7 cellular contexts compared by ENCODE assay signal in the genomic region with DNA sequence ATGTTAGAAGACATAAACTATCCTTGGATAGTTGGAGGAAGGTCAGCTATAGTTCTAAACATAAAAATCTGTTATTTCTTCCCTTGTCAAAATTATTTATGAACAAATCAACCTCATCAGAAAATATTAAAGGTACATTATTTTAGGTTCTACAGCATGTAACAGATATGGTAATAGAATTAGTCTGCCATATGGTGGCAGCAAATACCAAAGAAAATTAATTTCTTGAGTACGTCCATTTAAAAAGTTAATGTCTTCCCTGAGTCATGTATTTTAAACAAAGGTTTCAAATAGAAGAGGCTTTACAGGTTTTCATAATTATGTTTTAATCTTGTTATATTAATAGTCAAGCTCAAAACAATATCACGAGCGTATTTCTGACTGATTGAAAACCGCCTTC.
DNase-seq lines count a peak whose midpoint lies in the region; ATAC-seq and TF ChIP-seq lines count a peak whose summit lies in the region.

No MANE protein-coding gene starts in this region.

- no peaks in the 10 kb centered on the region for H3K9me3 Mint-ChIP-seq in nephron progenitor cell

- ATAC-seq in GM18870 (IDR thresholded peaks at IDR 0.05; ENCODE audit: unreplicated experiment), result no peak

- H3K27ac Mint-ChIP-seq in nephron progenitor cell, result no peak overlapping the region

- DNase-seq in GF-D8 (lab: John Stamatoyannopoulos, UW) (peak; percentile 17), NCI-H2081 (lab: John Stamatoyannopoulos, UW) (peak; percentile 31 to 46), dedifferentiated amniotic fluid mesenchymal stem cell (ENCODE audit: extremely low spot score) (peak; percentile 82), nephron progenitor cell (no peak), UCSD-AML1 (lab: John Stamatoyannopoulos, UW; ENCODE audit: unreplicated experiment) (no peak), NCI-H1436 treated with DMSO at 0.1 percent for 48 hours (lab: John Stamatoyannopoulos, UW) (no peak)

- no peaks in the 10 kb centered on the region for H3K4me1 Mint-ChIP-seq in nephron progenitor cell

- TF ChIP-seq CTCF in nephron progenitor cell (IDR thresholded peaks at IDR 0.05), result peak; percentile 15

- no peaks in the 10 kb centered on the region for H3K27me3 Mint-ChIP-seq in nephron progenitor cell (ENCODE audit: low read depth, poor library complexity)

- no peak overlapping the region for H3K4me3 Mint-ChIP-seq in nephron progenitor cell

- H3K36me3 Mint-ChIP-seq in nephron progenitor cell (ENCODE audit: low read depth), result no peaks in the 10 kb centered on the region

Comparison
In these comparisons a context has a peak if more than half of its experiments do, and no peak if none do; other contexts are left out.
1. DNase-seq: peak in GF-D8 (single experiment), NCI-H2081 (2 of 2) and dedifferentiated amniotic fluid mesenchymal stem cell (single experiment); none in nephron progenitor cell (single experiment), UCSD-AML1 (single experiment) and NCI-H1436 treated with DMSO at 0.1 percent for 48 hours (single experiment).